ENCODE assay signal across 20 cellular contexts in the genomic region with DNA sequence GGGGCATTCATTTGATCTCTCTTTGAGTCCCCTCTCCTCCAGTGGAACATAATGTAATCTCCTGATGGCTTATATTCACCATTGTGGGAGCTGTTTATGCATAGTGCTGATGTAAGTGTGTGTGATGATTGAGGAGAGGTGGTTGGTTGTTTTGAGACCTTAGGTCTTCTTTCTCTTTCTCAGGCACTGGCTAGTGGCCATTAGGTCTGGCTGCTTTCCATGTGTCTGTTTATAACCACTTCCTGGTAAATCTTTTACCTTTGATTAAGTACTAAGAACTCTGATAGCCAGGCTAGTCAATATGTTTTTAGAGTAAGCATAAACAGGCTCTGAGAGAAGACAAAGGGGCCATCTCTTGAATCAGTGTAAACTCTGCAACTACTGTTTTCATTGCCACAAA. TPM values are rescaled to one million over a fixed set of nuclear protein-coding genes. Genes with fewer than 3 reads are reported as not detected.
A peak's percentile ranks its signal among the peaks of the same experiment; 100 is the strongest.
DNase-seq lines count a peak whose midpoint lies in the region; TF ChIP-seq lines count a peak whose summit lies in the region.
"Had no signal": no experiment of that assay in that cellular context is flagged by ENCODE, and none has a peak within 500 bp of the region (broad histone marks: within the 10 kb centered on the region; RNA-seq: fewer than 3 reads in every experiment).

No MANE protein-coding gene starts in this region.

- CTCF ChIA-PET in A673 (lab: Charles Lee) (no interaction called here), OCI-LY7 (lab: Charles Lee; ENCODE audit: unreplicated experiment) (no interaction called here)

- no peaks in the 10 kb centered on the region for H3K9me3 Mint-ChIP-seq in glutamatergic neuron (ENCODE audit: unreplicated experiment)
- H3K9me3 Mint-ChIP-seq in endodermal cell = no peaks in the 10 kb centered on the region
- H3K9me3 Mint-ChIP-seq: type B pancreatic cell had no signal

- no peak for TF ChIP-seq CTCF in VCaP (conservative IDR thresholded peaks at IDR 0.05)
- no peak for TF ChIP-seq CTCF in glutamatergic neuron (IDR thresholded peaks at IDR 0.05; ENCODE audit: partially characterized antibody, unreplicated experiment)
- TF ChIP-seq CTCF in thyroid gland (IDR thresholded peaks at IDR 0.05) = no peak
- TF ChIP-seq CTCF in endodermal cell (conservative IDR thresholded peaks at IDR 0.05) = no peak
- no peak for TF ChIP-seq CTCF in A673 (conservative IDR thresholded peaks at IDR 0.05; ENCODE audit: low read depth, low read length)
- TF ChIP-seq CTCF in OCI-LY7 (conservative IDR thresholded peaks at IDR 0.05; ENCODE audit: low read length) = no peak

- H3K36me3 Mint-ChIP-seq in glutamatergic neuron (ENCODE audit: unreplicated experiment) = no peaks in the 10 kb centered on the region
- H3K36me3 Mint-ChIP-seq in endodermal cell (ENCODE audit: low read depth) = no peaks in the 10 kb centered on the region
- H3K36me3 Mint-ChIP-seq: CD4-positive, CD25-positive, alpha-beta regulatory T cell; type B pancreatic cell had no signal

- peak overlapping the region; percentile 11 for H3K27ac Mint-ChIP-seq in glutamatergic neuron (ENCODE audit: unreplicated experiment)
- no peak overlapping the region for H3K27ac Mint-ChIP-seq in endodermal cell
- H3K27ac Mint-ChIP-seq: CD4-positive, CD25-positive, alpha-beta regulatory T cell; type B pancreatic cell had no signal

- H3K9ac ChIP-seq in endodermal cell (ENCODE audit: extremely low read depth, low read length, poor library complexity, severe bottlenecking) = no peak overlapping the region

- TF ChIP-seq POLR2A in thyroid gland (IDR thresholded peaks at IDR 0.05) = no peak

- peaks cover 14% of the 10 kb centered on the region for H3K4me1 Mint-ChIP-seq in glutamatergic neuron (ENCODE audit: low read depth, unreplicated experiment)
- peaks cover 19% of the 10 kb centered on the region for H3K4me1 Mint-ChIP-seq in endodermal cell
- H3K4me1 Mint-ChIP-seq: CD4-positive, CD25-positive, alpha-beta regulatory T cell had no signal

- H3K4me3 Mint-ChIP-seq in glutamatergic neuron (ENCODE audit: unreplicated experiment) = peak overlapping the region; percentile 7
- H3K4me3 Mint-ChIP-seq in endodermal cell = no peak overlapping the region
- H3K4me3 Mint-ChIP-seq: CD4-positive, CD25-positive, alpha-beta regulatory T cell; type B pancreatic cell had no signal

- POLR2A ChIA-PET in A673 (lab: Charles Lee; ENCODE audit: low non-redundant PET) = no interaction called here
- POLR2A ChIA-PET in OCI-LY7 (lab: Charles Lee) = no interaction called here

- no peaks in the 10 kb centered on the region for H3K36me3 ChIP-seq in thyroid gland
- H3K36me3 ChIP-seq in endodermal cell (ENCODE audit: control insufficient read depth, insufficient read depth, low read length) = no peaks in the 10 kb centered on the region
- H3K36me3 ChIP-seq in A673 (ENCODE audit: insufficient read depth, low read length, poor library complexity, severe bottlenecking) = no peaks in the 10 kb centered on the region
- no peaks in the 10 kb centered on the region for H3K36me3 ChIP-seq in OCI-LY7 (ENCODE audit: insufficient read depth, low read length)
- H3K36me3 ChIP-seq: brain microvascular endothelial cell, SJCRH30 had no signal

- peak; percentile 2 for DNase-seq in NCI-H2196 (lab: John Stamatoyannopoulos, UW; ENCODE audit: unreplicated experiment)
- DNase-seq in NCI-H2196 treated with DMSO at 0.1 percent for 48 hours (lab: John Stamatoyannopoulos, UW; ENCODE audit: unreplicated experiment) = no peak
- DNase-seq in glutamatergic neuron = no peak
- DNase-seq in thyroid gland = peak; percentile 20 to 43
- no peak for DNase-seq in endodermal cell
- DNase-seq in A673 (ENCODE audit: low spot score) = no peak
- DNase-seq in OCI-LY7 (ENCODE audit: low spot score) = no peak
- DNase-seq: activated CD4-positive, alpha-beta T cell treated with anti-CD3 and anti-CD28 coated beads for 4 hours; activated effector memory CD4-positive, alpha-beta T cell treated with anti-CD3 and anti-CD28 coated beads, Interleukin-2, amount 50 U/mL, for 16 hours; brain microvascular endothelial cell; CD4-positive, CD25-positive, alpha-beta regulatory T cell; dorsolateral prefrontal cortex; EL; hypothalamus; posterior cingulate gyrus; SJCRH30; stimulated activated naive CD4-positive, alpha-beta T cell treated with Interleukin-2 at 50 U/mL for 16 hours had no signal

- no TSS peak for BruUV-seq in A673 (replicated peaks; lab: Mats Ljungman, UMichigan)
- no TSS peak for BruUV-seq in OCI-LY7 (replicated peaks; lab: Mats Ljungman, UMichigan)

- H4K20me1 ChIP-seq in OCI-LY7 (ENCODE audit: insufficient read depth, low read length) = no peaks in the 10 kb centered on the region

- H3K4me3 ChIP-seq in thyroid gland (replicated peaks in 1 of 3) (no peak overlapping the region), endodermal cell (ENCODE audit: low read length) (no peak overlapping the region), A673 (ENCODE audit: low read depth, low read length, poor library complexity, severe bottlenecking) (no peak overlapping the region), OCI-LY7 (ENCODE audit: low read depth, low read length, poor library complexity, severe bottlenecking) (no peak overlapping the region)
- H3K4me3 ChIP-seq: dorsolateral prefrontal cortex, SJCRH30 had no signal

- no peaks in the 10 kb centered on the region for H3K9me2 ChIP-seq in OCI-LY7 (ENCODE audit: insufficient read depth, low read length)

- H3K27me3 Mint-ChIP-seq in glutamatergic neuron (ENCODE audit: unreplicated experiment) (no peaks in the 10 kb centered on the region), endodermal cell (ENCODE audit: insufficient read depth) (no peaks in the 10 kb centered on the region)

- H3K9me3 ChIP-seq in thyroid gland (no peaks in the 10 kb centered on the region), endodermal cell (ENCODE audit: control insufficient read depth, low read length) (no peaks in the 10 kb centered on the region), A673 (ENCODE audit: low read depth, low read length, poor library complexity, severe bottlenecking) (no peaks in the 10 kb centered on the region), OCI-LY7 (ENCODE audit: low read length) (no peaks in the 10 kb centered on the region)
- H3K9me3 ChIP-seq: SJCRH30 had no signal

- H3K27me3 ChIP-seq in thyroid gland = no peaks in the 10 kb centered on the region
- H3K27me3 ChIP-seq in endodermal cell (ENCODE audit: control insufficient read depth, insufficient read depth, low read length, poor library complexity, severe bottlenecking) = no peaks in the 10 kb centered on the region
- peaks cover 7% of the 10 kb centered on the region for H3K27me3 ChIP-seq in A673 (replicated peaks; ENCODE audit: insufficient read depth, low read depth, low read length, poor library complexity)
- H3K27me3 ChIP-seq: brain microvascular endothelial cell, SJCRH30 had no signal

- H3K4me2 ChIP-seq in OCI-LY7 (ENCODE audit: low read length) = no peak overlapping the region

- H3K4me1 ChIP-seq in thyroid gland = no peaks in the 10 kb centered on the region
- H3K4me1 ChIP-seq in endodermal cell (ENCODE audit: control insufficient read depth, insufficient read depth, low read length) = peaks cover 5% of the 10 kb centered on the region
- no peaks in the 10 kb centered on the region for H3K4me1 ChIP-seq in A673 (ENCODE audit: insufficient read depth, low read length, poor library complexity, severe bottlenecking)
- H3K4me1 ChIP-seq in OCI-LY7 (ENCODE audit: insufficient read depth, low read length, poor library complexity, severe bottlenecking) = no peaks in the 10 kb centered on the region
- H3K4me1 ChIP-seq: SJCRH30 had no signal

- intact Hi-C loops in thyroid gland (cut with DNase I) (no loop called here), A673 (cut with micrococcal nuclease; ENCODE audit: unreplicated experiment) (no loop called here), OCI-LY7 (cut with micrococcal nuclease; ENCODE audit: unreplicated experiment) (no loop called here)

- peak overlapping the region; percentile 60 for H3K27ac ChIP-seq in VCaP
- no peak overlapping the region for H3K27ac ChIP-seq in thyroid gland
- no peak overlapping the region for H3K27ac ChIP-seq in endodermal cell (ENCODE audit: low read depth, low read length)
- no peak overlapping the region for H3K27ac ChIP-seq in A673 (ENCODE audit: low read depth, low read length, poor library complexity, severe bottlenecking)
- H3K27ac ChIP-seq in OCI-LY7 (ENCODE audit: low read depth, low read length, poor library complexity, severe bottlenecking) = no peak overlapping the region
- H3K27ac ChIP-seq: brain microvascular endothelial cell, dorsolateral prefrontal cortex, SJCRH30 had no signal

- no peak overlapping the region for H2AFZ ChIP-seq in OCI-LY7 (ENCODE audit: low read length)

- H3K79me2 ChIP-seq in OCI-LY7 (ENCODE audit: insufficient read depth, low read depth, low read length) = no peaks in the 10 kb centered on the region

RNA-seq across cellular contexts. Expression of a gene that starts 27.9 kb away (rescaled TPM):
- total RNA-seq in glutamatergic neuron (ENCODE audit: unreplicated experiment) (17.9 TPM), thyroid gland (10 to 100 TPM in 1 of 4 donors, 1 to 10 TPM in 3; 1.9 to 29.7 (median 9.2) TPM), endodermal cell (1 to 10 TPM in 1 of 2 donors, under 1 TPM in 1; 0.53 to 4.1 TPM), A673 (2021) (0.09 and 0.17 TPM in 2 replicates), OCI-LY7 (2022) (not detected in 2 replicates)
- polyA plus RNA-seq in endodermal cell (2013, experiment 1 of 2) = 27.8 TPM
- 23.1 TPM for polyA plus RNA-seq in endodermal cell (2013, experiment 2 of 2)
- total RNA-seq in OCI-LY7 (2014; rRNA removed; shearing (Covaris generic)) = not detected in 2 replicates
- total RNA-seq: A172; CD4-positive, CD25-positive, alpha-beta regulatory T cell; SJCRH30 had no signal
- polyA plus RNA-seq: CD4-positive, CD25-positive, alpha-beta regulatory T cell had no signal

Comparison
In these comparisons a context has a peak if more than half of its experiments do, and no peak if none do; other contexts are left out.
1. DNase-seq: peak in NCI-H2196 (single experiment) and thyroid gland (2 of 2); none in NCI-H2196 treated with DMSO at 0.1 percent for 48 hours (single experiment), glutamatergic neuron (single experiment), endodermal cell (single experiment), A673 (single experiment) and OCI-LY7 (single experiment).